Comparison of ENCODE assay signal across 21 cellular contexts in genomic region chr3:129583289-129583688, GRCh38. TPM values are rescaled to one million over a fixed set of nuclear protein-coding genes. Genes with fewer than 3 reads are reported as not detected.
"Had no signal": no experiment of that assay in that cellular context is flagged by ENCODE, and none has a peak within 500 bp of the region (broad histone marks: within the 10 kb centered on the region; RNA-seq: fewer than 3 reads in every experiment).

No MANE protein-coding gene starts in this region.

- H2AFZ ChIP-seq: hepatocyte had no signal

- H3K4me3 ChIP-seq: ascending aorta, coronary artery, esophagus muscularis mucosa, hepatocyte, lower lobe of right lung, spleen had no signal

- H3K27me3 ChIP-seq: ascending aorta, esophagus muscularis mucosa, hepatocyte, spleen had no signal

- H3K27ac Mint-ChIP-seq: activated CD8-positive, alpha-beta T cell treated with anti-CD3 and anti-CD28 coated beads for 36 hours; natural killer cell had no signal

- H3K9me3 Mint-ChIP-seq: activated CD8-positive, alpha-beta T cell treated with anti-CD3 and anti-CD28 coated beads for 36 hours; central memory CD8-positive, alpha-beta T cell; natural killer cell had no signal

- H3K4me3 Mint-ChIP-seq: activated CD8-positive, alpha-beta T cell treated with anti-CD3 and anti-CD28 coated beads for 36 hours; central memory CD8-positive, alpha-beta T cell; natural killer cell had no signal

- ATAC-seq: activated CD8-positive, alpha-beta T cell treated with anti-CD3 and anti-CD28 coated beads for 36 hours; lower lobe of right lung; natural killer cell; sciatic nerve had no signal

- DNase-seq: activated CD4-positive, alpha-beta T cell treated with anti-CD3 and anti-CD28 coated beads for 48 hours; activated CD4-positive, CD25-positive, alpha-beta regulatory T cell; activated CD8-positive, alpha-beta T cell treated with anti-CD3 and anti-CD28 coated beads for 36 hours; activated effector memory CD4-positive, alpha-beta T cell treated with anti-CD3 and anti-CD28 coated beads, Interleukin-2, amount 50 U/mL, for 16 hours; activated naive CD4-positive, alpha-beta T cell treated with anti-CD3 and anti-CD28 coated beads, Interleukin-2, amount 50 U/mL, for 16 hours; activated T-cell treated with anti-CD3 and anti-CD28 coated beads, Interleukin-2, amount 50 U/mL, for 1 hour; lower lobe of right lung; natural killer cell; nucleus accumbens; spleen; stimulated activated CD4-positive, alpha-beta T cell treated with anti-CD3 and anti-CD28 coated beads, Interleukin-4, amount 100 ng/mL, for 4 hours; stimulated activated naive CD4-positive, alpha-beta T cell had no signal

- H3K27me3 Mint-ChIP-seq: activated CD8-positive, alpha-beta T cell treated with anti-CD3 and anti-CD28 coated beads for 36 hours; central memory CD8-positive, alpha-beta T cell had no signal

- H3K4me2 ChIP-seq: hepatocyte had no signal

- H3K4me1 ChIP-seq: ascending aorta had no signal

- H3K79me2 ChIP-seq: hepatocyte had no signal

- H3K9me3 ChIP-seq: ascending aorta, esophagus muscularis mucosa, lower lobe of right lung, spleen had no signal

- H3K27ac ChIP-seq: ascending aorta, esophagus muscularis mucosa, hepatocyte, lower lobe of right lung had no signal

- H3K36me3 Mint-ChIP-seq: natural killer cell had no signal

RNA-seq across cellular contexts. Expression of gene H1-8, which starts 40.3 kb away (rescaled TPM):
- total RNA-seq: activated CD8-positive, alpha-beta T cell treated with anti-CD3 and anti-CD28 coated beads for 36 hours; ascending aorta; endothelial cell of umbilical vein; esophagus muscularis mucosa; hepatocyte; lower lobe of right lung; natural killer cell; sciatic nerve; spleen; ureter had no signal
- polyA plus RNA-seq: endothelial cell of umbilical vein, hepatocyte, keratinocyte, spleen had no signal

RNA-seq across cellular contexts. Expression of gene RHO, which starts 54.9 kb away (rescaled TPM):
- total RNA-seq: activated CD8-positive, alpha-beta T cell treated with anti-CD3 and anti-CD28 coated beads for 36 hours; ascending aorta; endothelial cell of umbilical vein; esophagus muscularis mucosa; hepatocyte; lower lobe of right lung; natural killer cell; sciatic nerve; spleen; ureter had no signal
- polyA plus RNA-seq: endothelial cell of umbilical vein, keratinocyte, spleen had no signal
